Comparison of ENCODE assay signal across 19 cellular contexts in genomic region chr22:25935266-25936058, GRCh38.
A peak's percentile ranks its signal among the peaks of the same experiment; 100 is the strongest.
DNase-seq lines count a peak whose midpoint lies in the region; ATAC-seq and TF ChIP-seq lines count a peak whose summit lies in the region.
"Had no signal": no experiment of that assay in that cellular context is flagged by ENCODE, and none has a peak within 500 bp of the region (broad histone marks: within the 10 kb centered on the region; RNA-seq: fewer than 3 reads in every experiment).

No MANE protein-coding gene starts in this region.

- 70 to 71% (median 71%) methylated on average over 7 of the region's 7 CpGs for WGBS in psoas muscle, 3 donors

- no peak for TF ChIP-seq CTCF in brain (conservative IDR thresholded peaks at IDR 0.05)
- no peak for TF ChIP-seq CTCF in psoas muscle (IDR thresholded peaks at IDR 0.05)

- no peaks in the 10 kb centered on the region for H3K36me3 ChIP-seq in HUES6 (ENCODE audit: control insufficient read depth, insufficient read depth, low read length)
- no peaks in the 10 kb centered on the region for H3K36me3 ChIP-seq in iPS-20b (ENCODE audit: insufficient read depth, low read depth, low read length)
- H3K36me3 ChIP-seq in psoas muscle (ENCODE audit: insufficient read depth in 1 of 2, low read depth in 1 of 2) = peaks cover 0 to 96% of the 10 kb centered on the region in 2 donors
- H3K36me3 ChIP-seq: HAP-1 had no signal

- H3K27ac ChIP-seq in HUES6 (ENCODE audit: low read depth, low read length) = peak overlapping the region; percentile 65; the same call in 1 of the 2 replicates
- no peak overlapping the region for H3K27ac ChIP-seq in iPS-20b (ENCODE audit: low read length)
- H3K27ac ChIP-seq in psoas muscle = no peak overlapping the region

- H3K4me3 ChIP-seq in HUES6 (ENCODE audit: low read depth, low read length) (peak overlapping the region; percentile 27), iPS-20b (ENCODE audit: low read length) (peak overlapping the region; percentile 37), psoas muscle (no peak overlapping the region)
- H3K4me3 ChIP-seq: HAP-1 had no signal

- H3K27ac Mint-ChIP-seq in brain = peak overlapping the region in 4 of 5 experiments; percentile 40 to 67 (median 60)
- H3K27ac Mint-ChIP-seq: CD4-positive, CD25-positive, alpha-beta regulatory T cell had no signal

- no peak overlapping the region for H3K4me3 Mint-ChIP-seq in brain
- H3K4me3 Mint-ChIP-seq: CD4-positive, CD25-positive, alpha-beta regulatory T cell had no signal

- peaks cover 6% of the 10 kb centered on the region for H3K27me3 Mint-ChIP-seq in brain

- intact Hi-C loops in psoas muscle (cut with DNase I) = no loop called here

- H3K27me3 ChIP-seq in HUES6 (ENCODE audit: control insufficient read depth, insufficient read depth, low read length) (no peaks in the 10 kb centered on the region), iPS-20b (ENCODE audit: insufficient read depth, low read length) (no peaks in the 10 kb centered on the region), psoas muscle (ENCODE audit: insufficient read depth in 3 of 3, low read length in 2 of 3) (no peaks in the 10 kb centered on the region)

- DNase-seq in psoas muscle (no peak), T1000 (lab: John Stamatoyannopoulos, UW) (no peak), NCI-H526 treated with DMSO at 0.1 percent for 48 hours (lab: John Stamatoyannopoulos, UW) (no peak)
- no peak for DNase-seq in activated CD4-positive, CD25-positive, alpha-beta regulatory T cell (lab: John Stamatoyannopoulos, UW)
- DNase-seq: CD4-positive, CD25-positive, alpha-beta regulatory T cell; EL; Karpas-422; NCI-H1417; NCI-H187; NCI-H2107; NCI-H748 treated with DMSO at 0.1 percent for 48 hours; SIG-M5; SK-N-SH had no signal

- H3K9ac ChIP-seq in HUES6 (ENCODE audit: low read length) = peak overlapping the region; percentile 21
- H3K9ac ChIP-seq in iPS-20b (ENCODE audit: low read depth, low read length) = no peak overlapping the region
- H3K9ac ChIP-seq: SK-N-SH had no signal

- peaks cover 43% of the 10 kb centered on the region for H3K4me1 Mint-ChIP-seq in brain
- H3K4me1 Mint-ChIP-seq: CD4-positive, CD25-positive, alpha-beta regulatory T cell had no signal

- H3K36me3 Mint-ChIP-seq in brain = peaks cover 5% of the 10 kb centered on the region
- H3K36me3 Mint-ChIP-seq: CD4-positive, CD25-positive, alpha-beta regulatory T cell had no signal

- H3K9me3 ChIP-seq in HUES6 (ENCODE audit: control insufficient read depth, insufficient read depth, low read depth, low read length) (peaks cover 3% of the 10 kb centered on the region; the same call in 1 of the 2 replicates), iPS-20b (ENCODE audit: insufficient read depth, low read depth, low read length) (no peaks in the 10 kb centered on the region), psoas muscle (no peaks in the 10 kb centered on the region)
- H3K9me3 ChIP-seq: HAP-1, SK-N-SH had no signal

- peaks cover 39% of the 10 kb centered on the region for H3K4me1 ChIP-seq in HUES6 (ENCODE audit: control insufficient read depth, insufficient read depth, low read length)
- H3K4me1 ChIP-seq in iPS-20b (ENCODE audit: insufficient read depth, low read length) = peaks cover 35% of the 10 kb centered on the region; the same call in 1 of the 2 replicates
- no peaks in the 10 kb centered on the region for H3K4me1 ChIP-seq in psoas muscle
- H3K4me1 ChIP-seq: HAP-1 had no signal

- peaks cover 3 to 21% (median 3%) of the 10 kb centered on the region in 5 experiments for H3K9me3 Mint-ChIP-seq in brain

- ATAC-seq in psoas muscle (peak in 3 of 4 donors; percentile 7 to 28 (median 7)), HG03571 (IDR thresholded peaks at IDR 0.05; ENCODE audit: unreplicated experiment) (no peak)
- ATAC-seq: Panc1 had no signal
